In genomic region chr18:27005589-27005988, GRCh38 we compare ENCODE assay signal across 8 cellular contexts.
DNase-seq lines count a peak whose midpoint lies in the region; ATAC-seq, FAIRE-seq and TF ChIP-seq lines count a peak whose summit lies in the region.

No MANE protein-coding gene starts in this region.

- H2BK12ac ChIP-seq in trophoblast cell (ENCODE audit: low read length) = no peak overlapping the region

- no peak overlapping the region for H2BK5ac ChIP-seq in trophoblast cell (ENCODE audit: low read depth, low read length, poor library complexity)

- no peak overlapping the region for H3K14ac ChIP-seq in trophoblast cell (ENCODE audit: low read length)

- H3K23ac ChIP-seq in trophoblast cell (ENCODE audit: low read length) = no peak overlapping the region

- H3K4me1 ChIP-seq in HCT116 (ENCODE audit: control insufficient read depth in 1 of 2, insufficient read depth in 2 of 2, low read length in 2 of 2) (no peaks in the 10 kb centered on the region), kidney (ENCODE audit: control insufficient read depth in 1 of 2, insufficient read depth in 1 of 2, low read depth in 1 of 2, low read length in 2 of 2) (peaks cover 0 to 2% of the 10 kb centered on the region in 2 donors), trophoblast cell (ENCODE audit: control insufficient read depth in 1 of 2, insufficient read depth in 2 of 2, low read length in 2 of 2) (no peaks in the 10 kb centered on the region), uterus (no peaks in the 10 kb centered on the region)

- intact Hi-C loops in HCT116 (cut with micrococcal nuclease) = loop anchor here (2.0 to 10.0 kb wide), 4 partner anchors 193 to 701 kb away; no protein-coding TSS in a partner anchor
- intact Hi-C loops in kidney (cut with DNase I) = loop anchor here (10.0 kb wide), 1 partner anchor 201 kb away; no protein-coding TSS in a partner anchor
- intact Hi-C loops in uterus (cut with DNase I; ENCODE audit: low total_unique reads) = no loop called here

- H3K9ac ChIP-seq in HCT116 (ENCODE audit: low read length) = no peak overlapping the region
- no peak overlapping the region for H3K9ac ChIP-seq in kidney (ENCODE audit: low read length in 2 of 2)
- H3K9ac ChIP-seq in trophoblast cell (ENCODE audit: low read length) = no peak overlapping the region

- no peak overlapping the region for H3K4me2 ChIP-seq in HCT116 (ENCODE audit: low read length)
- H3K4me2 ChIP-seq in trophoblast cell (ENCODE audit: low read length) = no peak overlapping the region

- H4K12ac ChIP-seq in trophoblast cell (ENCODE audit: low read depth, low read length) = no peak overlapping the region

- H3K4ac ChIP-seq in trophoblast cell (ENCODE audit: low read depth, low read length) = no peak overlapping the region

- no peak overlapping the region for H2BK120ac ChIP-seq in trophoblast cell (ENCODE audit: insufficient read depth, low read length, poor library complexity)

- peak; percentile 33 for TF ChIP-seq RAD21 in HCT116 (IDR thresholded peaks at IDR 0.05; ENCODE audit: low read depth)

- H3K9me3 ChIP-seq in HCT116 (ENCODE audit: control insufficient read depth in 1 of 2, insufficient read depth in 1 of 2, low read depth in 1 of 2, low read length in 2 of 2) (no peaks in the 10 kb centered on the region), kidney (ENCODE audit: control insufficient read depth in 1 of 2, low read length in 2 of 2) (no peaks in the 10 kb centered on the region), trophoblast cell (ENCODE audit: insufficient read depth, low read depth, low read length) (no peaks in the 10 kb centered on the region), uterus (no peaks in the 10 kb centered on the region)

- no CpG with 5 or more reads among the region's 1 CpG for WGBS in trophoblast cell (ENCODE audit: extremely low coverage, insufficient coverage, insufficient read length)

- RAD21 ChIA-PET in HCT116 (lab: Charles Lee; ENCODE audit: low non-redundant PET in 1 of 2, low total read pairs in 2 of 2, uncharacterized antibody in 2 of 2, unreplicated experiment in 2 of 2) = interaction anchor here in 1 of 2 experiments (0.9 to 1.0 kb wide), 2 partner anchors 201 to 384 kb away, joined by 3 to 4 read pairs; no protein-coding TSS in a partner anchor

- TF ChIP-seq POLR2A in HCT116 (IDR thresholded peaks at IDR 0.05; ENCODE audit: borderline replicate concordance, extremely low read depth, insufficient read depth, insufficient read length) (no peak), uterus (IDR thresholded peaks at IDR 0.05) (no peak)

- no peak overlapping the region for H2AK5ac ChIP-seq in trophoblast cell (ENCODE audit: low read length)

- no peaks in the 10 kb centered on the region for H3K36me3 ChIP-seq in HCT116 (ENCODE audit: control insufficient read depth in 1 of 2, insufficient read depth in 2 of 2, low read length in 2 of 2)
- no peaks in the 10 kb centered on the region for H3K36me3 ChIP-seq in kidney (ENCODE audit: control insufficient read depth in 1 of 2, insufficient read depth in 2 of 2, low read length in 2 of 2)
- H3K36me3 ChIP-seq in trophoblast cell (ENCODE audit: control insufficient read depth in 1 of 2, insufficient read depth in 2 of 2, low read length in 2 of 2) = no peaks in the 10 kb centered on the region
- H3K36me3 ChIP-seq in uterus = no peaks in the 10 kb centered on the region

- H3K4me3 ChIP-seq in HCT116 (replicated peaks in 1 of 2; ENCODE audit: low read depth in 1 of 2, low read length in 2 of 2) (no peak overlapping the region), kidney (ENCODE audit: low read length in 2 of 2) (no peak overlapping the region), trophoblast cell (ENCODE audit: low read depth, low read length) (no peak overlapping the region), uterus (no peak overlapping the region)

- no peak overlapping the region for H4K91ac ChIP-seq in trophoblast cell (ENCODE audit: low read depth, low read length)

- H2AFZ ChIP-seq in HCT116 (ENCODE audit: low read depth, low read length, poor library complexity, severe bottlenecking) (no peak overlapping the region), trophoblast cell (ENCODE audit: insufficient read depth, low read length, poor library complexity) (no peak overlapping the region)

- no peak overlapping the region for H3K18ac ChIP-seq in trophoblast cell (ENCODE audit: low read length)

- no peak for FAIRE-seq in kidney (lab: Jason Lieb, UNC)

- DNase-seq in GM10266 (ENCODE audit: extremely low spot score) (peak; percentile 8), HCT116 (ENCODE audit: low read depth, low spot score) (peak; percentile 10), RKO (ENCODE audit: low spot score) (peak; percentile 57), kidney (no peak), trophoblast cell (no peak), NCI-H446 (lab: John Stamatoyannopoulos, UW) (no peak), uterus (no peak), OCI-M2 (lab: John Stamatoyannopoulos, UW; ENCODE audit: unreplicated experiment) (no peak)

- H4K8ac ChIP-seq in trophoblast cell (ENCODE audit: low read depth, low read length) = no peak overlapping the region

- no peaks in the 10 kb centered on the region for H4K20me1 ChIP-seq in HCT116 (ENCODE audit: insufficient read depth)

- no peaks in the 10 kb centered on the region for H3K9me2 ChIP-seq in HCT116 (ENCODE audit: insufficient read depth)

- H3K27me3 ChIP-seq in HCT116 (ENCODE audit: insufficient read depth, low read length) (peaks cover 7% of the 10 kb centered on the region; the same call in 1 of the 2 replicates), trophoblast cell (ENCODE audit: insufficient read depth, low read length) (no peaks in the 10 kb centered on the region), uterus (no peaks in the 10 kb centered on the region)

- no TSS peak for BruUV-seq in HCT116 (replicated peaks; lab: Mats Ljungman, UMichigan)

- POLR2A ChIA-PET in HCT116 (lab: Charles Lee) = no interaction called here

- H3K79me2 ChIP-seq in HCT116 (ENCODE audit: insufficient read depth, low read length) (no peaks in the 10 kb centered on the region), trophoblast cell (ENCODE audit: control insufficient read depth, insufficient read depth, low read length, poor library complexity) (no peaks in the 10 kb centered on the region)

- TF ChIP-seq CTCF in GM10266 (IDR thresholded peaks at IDR 0.05; ENCODE audit: control insufficient read depth, insufficient read depth, low read depth, missing control alignments) = peak; percentile 37
- peak in 2 of 3 experiments; percentile 55 to 57; a peak in 4 of 6 replicates for TF ChIP-seq CTCF in HCT116 (IDR thresholded peaks at IDR 0.05 in 2 of 3, conservative IDR thresholded peaks at IDR 0.05 in 1 of 3; ENCODE audit: borderline replicate concordance in 1 of 3, insufficient read depth in 1 of 3, low read depth in 2 of 3, low read length in 2 of 3)
- peak; percentile 16 for TF ChIP-seq CTCF in kidney (IDR thresholded peaks at IDR 0.05; ENCODE audit: borderline replicate concordance, extremely low read depth, insufficient read depth)
- peak in 1 of 4 experiments; percentile 3 for TF ChIP-seq CTCF in uterus (IDR thresholded peaks at IDR 0.05)

- CTCF ChIA-PET in HCT116 (lab: Charles Lee) = interaction anchor here (0.9 to 1.5 kb wide), 15 partner anchors 10 to 699 kb away, joined by 3 to 9 read pairs (median 4); no protein-coding TSS in a partner anchor

- ATAC-seq in HCT116 = peak; percentile 82

- no peaks in the 10 kb centered on the region for H3K79me1 ChIP-seq in trophoblast cell (ENCODE audit: low read length)

- H3K27ac ChIP-seq in HCT116 (ENCODE audit: low read depth, low read length) (no peak overlapping the region), kidney (ENCODE audit: low read depth in 2 of 2, low read length in 2 of 2) (no peak overlapping the region), trophoblast cell (ENCODE audit: low read depth, low read length) (no peak overlapping the region), uterus (no peak overlapping the region)

TF ChIP-seq in HCT116, 20 proteins besides CTCF, POLR2A, EP300 and RAD21 (continues in another document):
- no peak for TF ChIP-seq YY1 (IDR thresholded peaks at IDR 0.05; ENCODE audit: extremely low read depth, insufficient replicate concordance, low read depth, low read length)
- no peak for TF ChIP-seq CEBPB (IDR thresholded peaks at IDR 0.05; ENCODE audit: low read depth)
- no peak for TF ChIP-seq POLR2AphosphoS5 (IDR thresholded peaks at IDR 0.05; ENCODE audit: low read depth, low read length)
- no peak for TF ChIP-seq EZH2phosphoT487 (IDR thresholded peaks at IDR 0.05; ENCODE audit: borderline replicate concordance)
- TF ChIP-seq JUND (IDR thresholded peaks at IDR 0.05) = no peak
- no peak for TF ChIP-seq MAX (IDR thresholded peaks at IDR 0.05)
- no peak for TF ChIP-seq REST (IDR thresholded peaks at IDR 0.05; ENCODE audit: low read depth)
- no peak for TF ChIP-seq EGR1 (IDR thresholded peaks at IDR 0.05; ENCODE audit: low read depth)
- TF ChIP-seq ZFX (IDR thresholded peaks at IDR 0.05) = no peak
- no peak for TF ChIP-seq SRF (IDR thresholded peaks at IDR 0.05; ENCODE audit: low read depth)
- TF ChIP-seq CBX3 (IDR thresholded peaks at IDR 0.05; ENCODE audit: low read depth) = no peak

Comparison
In these comparisons a context has a peak if more than half of its experiments do, and no peak if none do; other contexts are left out.
1. DNase-seq: peak in GM10266 (single experiment), HCT116 (single experiment) and RKO (single experiment); none in kidney (single experiment), trophoblast cell (0 of 2), NCI-H446 (0 of 2), uterus (0 of 2) and OCI-M2 (single experiment).